In the genomic region with DNA sequence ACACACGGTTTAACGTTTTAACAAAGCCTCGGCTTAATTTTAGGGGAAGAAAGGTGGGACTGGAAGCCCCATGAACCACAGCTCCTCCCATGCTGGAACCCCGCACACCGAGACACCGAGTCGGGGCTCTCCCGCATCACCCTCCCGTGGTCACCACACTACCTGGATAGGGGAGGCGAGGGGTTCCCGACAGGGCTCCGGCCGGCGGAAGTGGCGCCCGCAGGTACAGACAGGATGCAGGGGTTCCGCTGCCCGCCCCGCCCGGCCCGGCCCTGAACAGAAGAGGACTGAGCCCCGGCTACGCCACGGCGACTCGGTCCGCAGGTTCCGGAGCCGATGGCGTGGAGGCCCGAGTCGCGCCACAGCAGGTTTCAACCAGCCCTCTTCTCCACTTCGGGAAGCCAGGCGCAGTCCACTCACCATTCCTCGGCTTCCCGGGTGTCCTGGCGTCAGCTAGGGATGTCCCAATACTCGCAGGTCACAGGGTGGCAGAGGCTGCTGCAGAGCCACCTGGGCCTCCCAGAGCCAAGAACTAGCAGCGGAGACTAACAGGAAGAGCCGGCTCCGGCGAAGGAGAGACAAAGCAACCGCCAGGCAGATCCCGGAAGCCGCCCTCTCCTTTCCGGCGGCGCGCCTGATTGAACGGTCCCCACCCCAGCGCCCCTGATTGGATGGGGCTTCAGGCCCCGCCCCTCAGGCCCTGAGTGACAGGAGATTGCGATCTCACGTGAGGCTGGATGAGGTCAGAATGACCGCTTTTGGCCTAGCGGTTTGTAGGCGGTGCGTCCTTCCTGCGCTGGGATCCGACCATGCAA, we compare ENCODE assay signal across 8 cellular contexts. TPM values are rescaled to one million over a fixed set of nuclear protein-coding genes. Genes with fewer than 3 reads are reported as not detected.
DNase-seq lines count a peak whose midpoint lies in the region; ATAC-seq and TF ChIP-seq lines count a peak whose summit lies in the region.

Gene ZNF669 (minus strand): TSS at position 580 of the 815 bp plus-strand sequence. CDS start 157 bp downstream, at position 423.

- H2BK15ac ChIP-seq in IMR-90 (ENCODE audit: low read depth, low read length) = no peak within 1 kb of the TSS; the same call in 2 of the 3 replicates

- H3K79me2 ChIP-seq in OCI-LY7 (ENCODE audit: insufficient read depth, low read depth, low read length) = peaks cover 39% of the 10 kb centered on the region

- in situ Hi-C loops in IMR-90 (cut with MboI; ENCODE audit: low sequenced_read_pairs) = no loop called here

- H3K9me3 ChIP-seq in IMR-90 (ENCODE audit: control insufficient read depth, insufficient read depth, low read length) (peaks cover 19% of the 10 kb centered on the region), OCI-LY7 (ENCODE audit: low read length) (peaks cover 32% of the 10 kb centered on the region)

- peak within 1 kb of the TSS; percentile 82 for H3K23ac ChIP-seq in IMR-90 (ENCODE audit: low read depth, low read length)

- H3K9me2 ChIP-seq in OCI-LY7 (ENCODE audit: insufficient read depth, low read length) = no peaks in the 10 kb centered on the region

- H4K91ac ChIP-seq in IMR-90 (ENCODE audit: insufficient read depth, low read depth, low read length) = no peak within 1 kb of the TSS; the same call in 1 of the 2 replicates

- peak within 1 kb of the TSS; percentile 82 for H3K9ac ChIP-seq in IMR-90 (ENCODE audit: low read depth, low read length)

- H2AFZ ChIP-seq in IMR-90 (replicated peaks; ENCODE audit: low read length, poor library complexity) (peak within 1 kb of the TSS; percentile 98), OCI-LY7 (ENCODE audit: low read length) (peak within 1 kb of the TSS; percentile 91)

- H3K4me1 ChIP-seq in IMR-90 (ENCODE audit: control insufficient read depth, insufficient read depth, low read length) (no peaks in the 10 kb centered on the region), OCI-LY7 (ENCODE audit: insufficient read depth, low read length, poor library complexity, severe bottlenecking) (peaks cover 14% of the 10 kb centered on the region)

- H4K8ac ChIP-seq in IMR-90 (ENCODE audit: low read depth in 2 of 2, low read length in 2 of 2) = peak within 1 kb of the TSS; percentile 76 to 91

- POLR2A ChIA-PET in IMR-90 (lab: Charles Lee; ENCODE audit: unreplicated experiment) (no interaction called here), OCI-LY7 (lab: Charles Lee) (interaction anchor here (1.2 kb wide), 1 partner anchor 25 kb away, joined by 4 read pairs; the partner anchor contains the start of gene ZNF670)

- H2AK9ac ChIP-seq in IMR-90 (replicated peaks; ENCODE audit: low read depth, low read length, poor library complexity) = peak within 1 kb of the TSS; percentile 93

- H3K4ac ChIP-seq in IMR-90 (ENCODE audit: low read depth, low read length) = peak within 1 kb of the TSS; percentile 80

- TF ChIP-seq CTCF in IMR-90 (conservative IDR thresholded peaks at IDR 0.05; ENCODE audit: low read depth, low read length) (no peak), OCI-LY7 (conservative IDR thresholded peaks at IDR 0.05; ENCODE audit: low read length) (no peak), epithelial cell of proximal tubule (conservative IDR thresholded peaks at IDR 0.05; ENCODE audit: low read depth, low read length) (no peak)

- H3K27me3 ChIP-seq in IMR-90 (ENCODE audit: control insufficient read depth, insufficient read depth, low read length) = no peaks in the 10 kb centered on the region

- BruUV-seq in IMR-90 (replicated peaks; lab: Mats Ljungman, UMichigan) (no TSS peak), OCI-LY7 (replicated peaks; lab: Mats Ljungman, UMichigan) (no TSS peak)

- peak; percentile 100 for ATAC-seq in GM21529 (IDR thresholded peaks at IDR 0.05; ENCODE audit: unreplicated experiment)
- ATAC-seq in IMR-90 (ENCODE audit: low read depth) = peak; percentile 98

- peak within 1 kb of the TSS; percentile 99 for H3K4me2 ChIP-seq in IMR-90 (ENCODE audit: low read depth, low read length)
- peak within 1 kb of the TSS; percentile 65 for H3K4me2 ChIP-seq in OCI-LY7 (ENCODE audit: low read length)

- dilution Hi-C loops in IMR-90 (cut with HindIII; ENCODE audit: low sequenced_read_pairs, unreplicated experiment) = no loop called here

- H2BK20ac ChIP-seq in IMR-90 (ENCODE audit: low read depth, low read length) = peak within 1 kb of the TSS; percentile 14; the same call in 1 of the 2 replicates

- peaks cover 16% of the 10 kb centered on the region for H3K36me3 ChIP-seq in IMR-90 (ENCODE audit: control insufficient read depth, insufficient read depth, low read length)
- H3K36me3 ChIP-seq in OCI-LY7 (ENCODE audit: insufficient read depth, low read length) = peaks cover 42% of the 10 kb centered on the region

- H2BK5ac ChIP-seq in IMR-90 (ENCODE audit: low read depth, low read length, poor library complexity, severe bottlenecking) = peak within 1 kb of the TSS; percentile 72

- TF ChIP-seq RAD21 in IMR-90 (IDR thresholded peaks at IDR 0.05; ENCODE audit: low read length) = no peak

- WGBS in IMR-90 (ENCODE audit: extremely low coverage in 2 of 2, insufficient read length in 1 of 2), 2 experiments = 0% methylated on average over 20 of the region's 61 CpGs; no CpG with 5 or more reads in 1 of the 2 experiments

- peaks cover 7 to 12% of the 10 kb centered on the region in 2 experiments for H3K79me1 ChIP-seq in IMR-90 (ENCODE audit: low read depth in 1 of 2, low read length in 2 of 2)

- H3K18ac ChIP-seq in IMR-90 (ENCODE audit: low read depth, low read length) = peak within 1 kb of the TSS; percentile 30; the same call in 1 of the 2 replicates

- peak within 1 kb of the TSS; percentile 92 for H3K4me3 ChIP-seq in IMR-90 (ENCODE audit: insufficient read depth, low read depth, low read length)
- H3K4me3 ChIP-seq in OCI-LY7 (ENCODE audit: low read depth, low read length, poor library complexity, severe bottlenecking) = peak within 1 kb of the TSS; percentile 99
- H3K4me3 ChIP-seq in epithelial cell of proximal tubule (ENCODE audit: low read depth, low read length) = peak within 1 kb of the TSS; percentile 86

- H3K27ac ChIP-seq in IMR-90 (ENCODE audit: insufficient read depth, low read length) (peak within 1 kb of the TSS; percentile 83), OCI-LY7 (ENCODE audit: low read depth, low read length, poor library complexity, severe bottlenecking) (peak within 1 kb of the TSS; percentile 74)

- H4K20me1 ChIP-seq in IMR-90 (ENCODE audit: insufficient read depth, low read length) (no peaks in the 10 kb centered on the region), OCI-LY7 (ENCODE audit: insufficient read depth, low read length) (no peaks in the 10 kb centered on the region)

- peak within 1 kb of the TSS; percentile 74 for H4K5ac ChIP-seq in IMR-90 (ENCODE audit: low read depth, low read length)

- peak within 1 kb of the TSS; percentile 87 for H3K14ac ChIP-seq in IMR-90 (replicated peaks; ENCODE audit: low read depth, low read length)

- DNase-seq in DMS114 treated with DMSO at 0.1 percent for 48 hours (lab: John Stamatoyannopoulos, UW; ENCODE audit: unreplicated experiment) = peak; percentile 87
- DNase-seq in IMR-90 = peak; percentile 97
- peak; percentile 98 for DNase-seq in OCI-LY7 (ENCODE audit: low spot score)
- peak; percentile 92 for DNase-seq in activated T-cell treated with anti-CD3 and anti-CD28 coated beads for 24 hours (ENCODE audit: low read depth)
- peak; percentile 68 for DNase-seq in epithelial cell of proximal tubule (ENCODE audit: low read depth)
- peak; percentile 96 for DNase-seq in mucosa of gallbladder (ENCODE audit: low spot score)
- peak; percentile 90 for DNase-seq in stimulated activated CD8-positive, alpha-beta memory T cell treated with anti-CD3 and anti-CD28 coated beads, Interleukin-4, amount 100 ng/mL, for 24 hours (ENCODE audit: low read depth)

- H3K9me1 ChIP-seq in IMR-90 (ENCODE audit: insufficient read depth, low read length) = no peaks in the 10 kb centered on the region

- intact Hi-C loops in IMR-90 (cut with micrococcal nuclease) = loop anchor here (2.0 to 10.0 kb wide), 2 partner anchors 191 to 227 kb away; partner anchors contain the start of gene ZNF496
- intact Hi-C loops in OCI-LY7 (cut with micrococcal nuclease; ENCODE audit: unreplicated experiment) = loop anchor here (1.0 kb wide), 1 partner anchor 107 kb away; no protein-coding TSS in a partner anchor

- H2BK120ac ChIP-seq in IMR-90 (ENCODE audit: low read depth, low read length) = no peak within 1 kb of the TSS; the same call in 1 of the 2 replicates

- peak within 1 kb of the TSS; percentile 4; the same call in 1 of the 2 replicates for H2AK5ac ChIP-seq in IMR-90 (ENCODE audit: low read depth, low read length)

- TF ChIP-seq POLR2A in IMR-90 (IDR thresholded peaks at IDR 0.05; ENCODE audit: low read depth, low read length) = peak; percentile 95

- peak within 1 kb of the TSS; percentile 78; the same call in 1 of the 2 replicates for H3K56ac ChIP-seq in IMR-90 (ENCODE audit: extremely low read depth, insufficient read depth, low read length)

- CTCF ChIA-PET in IMR-90 (lab: Yijun Ruan, JAX) = no interaction called here
- CTCF ChIA-PET in OCI-LY7 (lab: Charles Lee; ENCODE audit: unreplicated experiment) = no interaction called here

TF ChIP-seq in IMR-90, 13 proteins besides CTCF, POLR2A, EP300 and RAD21:
- peak; percentile 90 for TF ChIP-seq USF2 (IDR thresholded peaks at IDR 0.05; ENCODE audit: low read depth, low read length)
- TF ChIP-seq BHLHE40 (IDR thresholded peaks at IDR 0.05; ENCODE audit: low read depth, low read length) = peak; percentile 100
- TF ChIP-seq NFE2L2 (IDR thresholded peaks at IDR 0.05; ENCODE audit: low read depth, low read length) = no peak

RNA-seq across cellular contexts. Expression of gene ZNF669, which starts in this region (rescaled TPM):
- total RNA-seq in IMR-90 (2012; rRNA removed) (10.8 and 14.2 TPM in 2 replicates), OCI-LY7 (2022) (13.6 and 15.5 TPM in 2 replicates), epithelial cell of proximal tubule (7.9 and 11.3 TPM in 2 replicates), mucosa of gallbladder (7.0 TPM)
- 3.4 and 3.8 TPM in 2 replicates for polyA plus RNA-seq in IMR-90 (2012; rRNA removed)
- 1.3 and 1.4 TPM in 2 replicates for polyA plus RNA-seq in IMR-90 (2012; cell fraction: cytosol; rRNA removed)
- polyA plus RNA-seq in IMR-90 (2012; cell fraction: nucleus; rRNA removed; ENCODE audit: low replicate concordance) = 2.1 and 2.2 TPM in 2 replicates
- 16.9 and 17.4 TPM in 2 replicates for total RNA-seq in OCI-LY7 (2014; rRNA removed; shearing (Covaris generic))

Comparison
In these comparisons a context has a peak if more than half of its experiments do, and no peak if none do; other contexts are left out.
1. Peak in every context shown above with its lines: DNase-seq, ATAC-seq, H3K4me3 ChIP-seq and H3K27ac ChIP-seq.